ENCODE assay signal across 14 cellular contexts in genomic region chr2:127647242-127648190, GRCh38. TPM values are rescaled to one million over a fixed set of nuclear protein-coding genes. Genes with fewer than 3 reads are reported as not detected.
A peak's percentile ranks its signal among the peaks of the same experiment; 100 is the strongest.
DNase-seq lines count a peak whose midpoint lies in the region; ATAC-seq and TF ChIP-seq lines count a peak whose summit lies in the region.
"Had no signal": no experiment of that assay in that cellular context is flagged by ENCODE, and none has a peak within 500 bp of the region (broad histone marks: within the 10 kb centered on the region; RNA-seq: fewer than 3 reads in every experiment).

No MANE protein-coding gene starts in this region.

- 79 to 84% methylated on average over 16 of the region's 16 CpGs for WGBS in sigmoid colon, 2 donors

- H3K27ac ChIP-seq in sigmoid colon: peak overlapping the region; percentile 78 to 97 (median 92)
- H3K27ac ChIP-seq: VCaP had no signal

- H3K36me3 ChIP-seq in sigmoid colon: peaks cover 3 to 39% (median 9%) of the 10 kb centered on the region in 4 donors

- H3K27me3 ChIP-seq in sigmoid colon: no peaks in the 10 kb centered on the region

- no peak for TF ChIP-seq POLR2A in sigmoid colon (IDR thresholded peaks at IDR 0.05)

- TF ChIP-seq CTCF in sigmoid colon (IDR thresholded peaks at IDR 0.05): no peak

- DNase-seq in Daoy (ENCODE audit: low read depth) (peak; percentile 63), T-helper 17 cell (no peak), left ventricle myocardium superior (peak; percentile 53), sigmoid colon (peak; percentile 75)
- no peak for DNase-seq in activated CD4-positive, alpha-beta T cell treated with anti-CD3 and anti-CD28 coated beads for 4 hours
- no peak for DNase-seq in activated CD8-positive, alpha-beta memory T cell treated with anti-CD3 and anti-CD28 coated beads, Interleukin-2, amount 50 U/mL, for 4 hours
- DNase-seq: activated naive CD4-positive, alpha-beta T cell treated with anti-CD3 and anti-CD28 coated beads, Interleukin-2, amount 10 ng/mL, durations not matched to agents 7 days and 5 days; NCI-H1048 had no signal

- ATAC-seq in T-helper 17 cell (no peak), left ventricle myocardium superior (no peak), HG03039 (IDR thresholded peaks at IDR 0.05; ENCODE audit: unreplicated experiment) (no peak), GM21825 (IDR thresholded peaks at IDR 0.05; ENCODE audit: unreplicated experiment) (no peak)
- ATAC-seq: GM12878 had no signal

- peaks cover 0 to 99% (median 94%) of the 10 kb centered on the region in 4 donors for H3K4me1 ChIP-seq in sigmoid colon

- H3K4me3 Mint-ChIP-seq in T-helper 17 cell: no peak overlapping the region
- H3K4me3 Mint-ChIP-seq: activated naive CD4-positive, alpha-beta T cell treated with anti-CD3 and anti-CD28 coated beads, Interleukin-2, amount 10 ng/mL, durations not matched to agents 7 days and 5 days had no signal

- peaks cover 17% of the 10 kb centered on the region for H3K4me1 Mint-ChIP-seq in T-helper 17 cell

- no peaks in the 10 kb centered on the region for H3K36me3 Mint-ChIP-seq in T-helper 17 cell (ENCODE audit: low read depth)
- H3K36me3 Mint-ChIP-seq: activated naive CD4-positive, alpha-beta T cell treated with anti-CD3 and anti-CD28 coated beads, Interleukin-2, amount 10 ng/mL, durations not matched to agents 7 days and 5 days had no signal

- H3K27me3 Mint-ChIP-seq in T-helper 17 cell: peaks cover 5% of the 10 kb centered on the region

- intact Hi-C loops in left ventricle myocardium superior (cut with micrococcal nuclease): no loop called here
- intact Hi-C loops in sigmoid colon (cut with DNase I): loop anchor here (2.0 to 5.0 kb wide), 2 partner anchors 13 to 50 kb away; no protein-coding TSS in a partner anchor

- no peak for TF ChIP-seq EP300 in sigmoid colon (IDR thresholded peaks at IDR 0.05)

- peak overlapping the region; percentile 49 for H3K27ac Mint-ChIP-seq in T-helper 17 cell
- H3K27ac Mint-ChIP-seq: activated naive CD4-positive, alpha-beta T cell treated with anti-CD3 and anti-CD28 coated beads, Interleukin-2, amount 10 ng/mL, durations not matched to agents 7 days and 5 days had no signal

- peak overlapping the region in 1 of 4 donors; percentile 18 for H3K4me3 ChIP-seq in sigmoid colon
- H3K4me3 ChIP-seq: GM12878, skin epidermis had no signal

- H3K9me3 ChIP-seq in T-helper 17 cell (ENCODE audit: control insufficient read depth, low read length, poor library complexity, severe bottlenecking): no peaks in the 10 kb centered on the region
- no peaks in the 10 kb centered on the region for H3K9me3 ChIP-seq in sigmoid colon

RNA-seq across cellular contexts. Expression of gene GPR17, which starts 1.6 kb away (rescaled TPM):
- not detected in 2 replicates for total RNA-seq in Daoy (2014; rRNA removed; shearing (Covaris generic))
- total RNA-seq in T-helper 17 cell: not detected
- total RNA-seq in left ventricle myocardium superior: 0.25 TPM
- total RNA-seq in sigmoid colon: 1 to 10 TPM in 1 of 4 donors, under 1 TPM in 2, not detected in 1; 0.36 to 1.4 (median 0.66) TPM
- under 1 TPM in 2 of 3 donors, not detected in 1; 0.48 to 0.60 TPM for polyA plus RNA-seq in sigmoid colon
- total RNA-seq: GM12878 had no signal
- polyA plus RNA-seq: GM12878, keratinocyte had no signal

RNA-seq across cellular contexts. Expression of gene LIMS2, which starts 27.8 kb away (rescaled TPM):
- total RNA-seq in Daoy (2014; rRNA removed; shearing (Covaris generic)): 0.51 TPM in 1 of 2 replicates, not detected in the other
- total RNA-seq in T-helper 17 cell (1 to 10 TPM; 2.9 to 7.7 TPM), left ventricle myocardium superior (274 TPM), sigmoid colon (100 to 1,000 TPM; 125 to 357 (median 195) TPM)
- 10 to 100 TPM in 2 of 3 donors, 1 to 10 TPM in 1; 3.2 to 40.6 (median 17.4) TPM for polyA plus RNA-seq in sigmoid colon
- polyA plus RNA-seq: keratinocyte had no signal

RNA-seq across cellular contexts. Expression of gene SFT2D3, which starts 53.8 kb away (rescaled TPM):
- total RNA-seq in Daoy (2014; rRNA removed; shearing (Covaris generic)): 6.0 and 6.1 TPM in 2 replicates
- total RNA-seq in T-helper 17 cell (1 to 10 TPM; 5.9 to 6.0 TPM), left ventricle myocardium superior (3.1 TPM), sigmoid colon (1 to 10 TPM; 5.6 to 8.6 (median 7.9) TPM)
- 1 to 10 TPM; 1.4 to 6.5 (median 1.8) TPM for polyA plus RNA-seq in sigmoid colon

Comparison
In these comparisons a context has a peak if more than half of its experiments do, and no peak if none do; other contexts are left out.
1. DNase-seq: peak in Daoy (single experiment), left ventricle myocardium superior (single experiment) and sigmoid colon (single experiment); none in T-helper 17 cell (0 of 3), activated CD4-positive, alpha-beta T cell treated with anti-CD3 and anti-CD28 coated beads for 4 hours (0 of 2) and activated CD8-positive, alpha-beta memory T cell treated with anti-CD3 and anti-CD28 coated beads, Interleukin-2, amount 50 U/mL, for 4 hours (single experiment).
2. RNA of gene LIMS2, which starts 27.8 kb away (total RNA-seq): 274 TPM in left ventricle myocardium superior (single experiment) and 125 to 357 TPM in sigmoid colon; 2.9 to 7.7 TPM in T-helper 17 cell and 0.51 TPM in Daoy; every median in the first group is over 10 times any median in the second.